Comparison of ENCODE assay signal across 9 cellular contexts in genomic region chr16:68286153-68287074, GRCh38. TPM values are rescaled to one million over a fixed set of nuclear protein-coding genes. Genes with fewer than 3 reads are reported as not detected.
DNase-seq lines count a peak whose midpoint lies in the region; ATAC-seq and TF ChIP-seq lines count a peak whose summit lies in the region.
"Had no signal": no experiment of that assay in that cellular context is flagged by ENCODE, and none has a peak within 500 bp of the region (broad histone marks: within the 10 kb centered on the region; RNA-seq: fewer than 3 reads in every experiment).

No MANE protein-coding gene starts in this region.

- DNase-seq in activated naive CD4-positive, alpha-beta T cell treated with anti-CD3 and anti-CD28 coated beads for 36 hours, result peak; percentile 56
- no peak for DNase-seq in activated naive CD4-positive, alpha-beta T cell (lab: John Stamatoyannopoulos, UW)
- no peak for DNase-seq in PC-3
- no peak for DNase-seq in endodermal cell
- DNase-seq in NCI-H1436 (lab: John Stamatoyannopoulos, UW), result no peak
- DNase-seq in Ammon's horn (ENCODE audit: low spot score), result no peak
- DNase-seq: NCI-H82 had no signal

- H3K9me3 ChIP-seq in PC-3 (ENCODE audit: low read length) (no peaks in the 10 kb centered on the region), endodermal cell (ENCODE audit: control insufficient read depth, low read length) (no peaks in the 10 kb centered on the region), subcutaneous abdominal adipose tissue (ENCODE audit: control insufficient read depth in 5 of 5, low read length in 5 of 5) (no peaks in the 10 kb centered on the region)

- H2AFZ ChIP-seq in PC-3 (ENCODE audit: low read length), result no peak overlapping the region

- WGBS in endodermal cell (ENCODE audit: insufficient coverage in 1 of 2, insufficient read length in 1 of 2), 2 experiments, result 92 to 94% methylated on average over 9 to 11 of the region's 12 CpGs

- peaks cover 14% of the 10 kb centered on the region; the same call in 1 of the 2 replicates for H3K79me2 ChIP-seq in PC-3 (ENCODE audit: low read length)

- H3K4me1 ChIP-seq in PC-3 (ENCODE audit: insufficient read depth, low read length), result peaks cover 20% of the 10 kb centered on the region
- H3K4me1 ChIP-seq in endodermal cell (ENCODE audit: control insufficient read depth, insufficient read depth, low read length), result no peaks in the 10 kb centered on the region
- peaks cover 40 to 100% (median 98%) of the 10 kb centered on the region in 5 donors for H3K4me1 ChIP-seq in subcutaneous abdominal adipose tissue (ENCODE audit: control insufficient read depth in 5 of 5, insufficient read depth in 5 of 5, low read length in 5 of 5)

- H3K27me3 ChIP-seq in PC-3 (ENCODE audit: low read length) (no peaks in the 10 kb centered on the region), endodermal cell (ENCODE audit: control insufficient read depth, insufficient read depth, low read length, poor library complexity, severe bottlenecking) (no peaks in the 10 kb centered on the region), subcutaneous abdominal adipose tissue (ENCODE audit: control insufficient read depth in 5 of 5, insufficient read depth in 4 of 5, low read length in 5 of 5) (no peaks in the 10 kb centered on the region)

- no peak overlapping the region for H3K4me2 ChIP-seq in PC-3 (ENCODE audit: low read length)

- TF ChIP-seq CTCF in PC-3 (conservative IDR thresholded peaks at IDR 0.05; ENCODE audit: low read depth, low read length), result no peak
- TF ChIP-seq CTCF in endodermal cell (conservative IDR thresholded peaks at IDR 0.05), result no peak

- ATAC-seq in PC-3 (peak; percentile 44), HG03521 (IDR thresholded peaks at IDR 0.05; ENCODE audit: unreplicated experiment) (no peak)

- no peaks in the 10 kb centered on the region for H3K27me3 Mint-ChIP-seq in activated naive CD4-positive, alpha-beta T cell treated with anti-CD3 and anti-CD28 coated beads for 36 hours (ENCODE audit: low read depth)
- H3K27me3 Mint-ChIP-seq in endodermal cell (ENCODE audit: insufficient read depth), result no peaks in the 10 kb centered on the region

- peaks cover 99% of the 10 kb centered on the region for H3K4me1 Mint-ChIP-seq in activated naive CD4-positive, alpha-beta T cell treated with anti-CD3 and anti-CD28 coated beads for 36 hours (ENCODE audit: low read depth)
- peaks cover 32% of the 10 kb centered on the region for H3K4me1 Mint-ChIP-seq in endodermal cell

- BruUV-seq in PC-3 (replicated peaks; lab: Mats Ljungman, UMichigan), result no TSS peak

- H3K4me3 ChIP-seq in PC-3 (ENCODE audit: low read length) (no peak overlapping the region), endodermal cell (ENCODE audit: low read length) (no peak overlapping the region), subcutaneous abdominal adipose tissue (ENCODE audit: low read depth in 1 of 5, low read length in 5 of 5) (peak overlapping the region in 3 of 5 donors; percentile 5 to 41 (median 6))

- intact Hi-C loops in activated naive CD4-positive, alpha-beta T cell treated with anti-CD3 and anti-CD28 coated beads for 36 hours (cut with micrococcal nuclease), result loop anchor here (5.0 kb wide), 1 partner anchor 199 kb away; the partner anchor contains the start of gene NFATC3
- intact Hi-C loops in PC-3 (cut with micrococcal nuclease), result no loop called here

- H3K27ac Mint-ChIP-seq in activated naive CD4-positive, alpha-beta T cell treated with anti-CD3 and anti-CD28 coated beads for 36 hours, result peak overlapping the region; percentile 92
- H3K27ac Mint-ChIP-seq in endodermal cell, result peak overlapping the region; percentile 42

- peak overlapping the region; percentile 67 for H3K4me3 Mint-ChIP-seq in activated naive CD4-positive, alpha-beta T cell treated with anti-CD3 and anti-CD28 coated beads for 36 hours
- H3K4me3 Mint-ChIP-seq in endodermal cell, result no peak overlapping the region

- H3K36me3 ChIP-seq in PC-3 (ENCODE audit: low read depth, low read length), result peaks cover 10% of the 10 kb centered on the region; the same call in 1 of the 2 replicates
- H3K36me3 ChIP-seq in endodermal cell (ENCODE audit: control insufficient read depth, insufficient read depth, low read length), result peaks cover 91% of the 10 kb centered on the region
- H3K36me3 ChIP-seq in subcutaneous abdominal adipose tissue (ENCODE audit: control insufficient read depth in 5 of 5, insufficient read depth in 5 of 5, low read length in 5 of 5), result peaks cover 0 to 33% (median 14%) of the 10 kb centered on the region in 5 donors

- no peaks in the 10 kb centered on the region for H3K9me3 Mint-ChIP-seq in activated naive CD4-positive, alpha-beta T cell treated with anti-CD3 and anti-CD28 coated beads for 36 hours
- H3K9me3 Mint-ChIP-seq in endodermal cell, result no peaks in the 10 kb centered on the region

- H3K36me3 Mint-ChIP-seq in activated naive CD4-positive, alpha-beta T cell treated with anti-CD3 and anti-CD28 coated beads for 36 hours (ENCODE audit: low read depth), result peaks cover 59% of the 10 kb centered on the region
- peaks cover 40% of the 10 kb centered on the region for H3K36me3 Mint-ChIP-seq in endodermal cell (ENCODE audit: low read depth)

- no peak overlapping the region for H3K9ac ChIP-seq in PC-3 (ENCODE audit: low read length)
- no peak overlapping the region for H3K9ac ChIP-seq in endodermal cell (ENCODE audit: extremely low read depth, low read length, poor library complexity, severe bottlenecking)
- peak overlapping the region in 3 of 5 donors; percentile 3 to 64 (median 16) for H3K9ac ChIP-seq in subcutaneous abdominal adipose tissue (ENCODE audit: low read length in 5 of 5)

- H4K20me1 ChIP-seq in PC-3 (ENCODE audit: low read length), result no peaks in the 10 kb centered on the region

- H3K9me2 ChIP-seq in PC-3 (replicated peaks; ENCODE audit: low read length), result no peaks in the 10 kb centered on the region

- POLR2A ChIA-PET in PC-3 (lab: Charles Lee; ENCODE audit: unreplicated experiment), result no interaction called here

- H3K27ac ChIP-seq in PC-3 (ENCODE audit: low read length) (no peak overlapping the region), endodermal cell (ENCODE audit: low read depth, low read length) (no peak overlapping the region), subcutaneous abdominal adipose tissue (ENCODE audit: low read depth, low read length) (peak overlapping the region; percentile 94)

- CTCF ChIA-PET in activated naive CD4-positive, alpha-beta T cell treated with anti-CD3 and anti-CD28 coated beads for 36 hours (lab: Charles Lee), result interaction anchor here (0.6 to 10.6 kb wide), 6 partner anchors 12 to 279 kb away, joined by 4 to 181 read pairs (median 7); partner anchors contain the start of gene SLC7A6
- CTCF ChIA-PET in PC-3 (lab: Charles Lee), result no interaction called here

- H3F3A ChIP-seq in PC-3 (ENCODE audit: low read length, unreplicated experiment), result no peaks in the 10 kb centered on the region

RNA-seq across cellular contexts. Expression of gene SLC7A6, which starts 22.1 kb away (rescaled TPM):
- 10 to 100 TPM; 79.4 to 83.4 TPM for total RNA-seq in activated naive CD4-positive, alpha-beta T cell treated with anti-CD3 and anti-CD28 coated beads for 36 hours
- total RNA-seq in PC-3 (2014; rRNA removed) (22.2 and 24.7 TPM in 2 replicates), endodermal cell (10 to 100 TPM; 43.6 to 47.2 TPM)
- polyA plus RNA-seq in endodermal cell (2013, experiment 1 of 2), result 20.2 TPM
- 20.7 TPM for polyA plus RNA-seq in endodermal cell (2013, experiment 2 of 2)

RNA-seq across cellular contexts. Expression of gene SLC7A6OS, which starts 24.3 kb away (rescaled TPM):
- total RNA-seq in activated naive CD4-positive, alpha-beta T cell treated with anti-CD3 and anti-CD28 coated beads for 36 hours, result 10 to 100 TPM; 23.0 to 26.4 TPM
- total RNA-seq in PC-3 (2014; rRNA removed) (12.6 TPM in 2 replicates), endodermal cell (10 to 100 TPM; 22.5 to 26.0 TPM)
- 20.1 TPM for polyA plus RNA-seq in endodermal cell (2013, experiment 1 of 2)
- polyA plus RNA-seq in endodermal cell (2013, experiment 2 of 2), result 19.2 TPM

RNA-seq across cellular contexts. Expression of gene PRMT7, which starts 24.4 kb away (rescaled TPM):
- 10 to 100 TPM; 51.6 to 52.4 TPM for total RNA-seq in activated naive CD4-positive, alpha-beta T cell treated with anti-CD3 and anti-CD28 coated beads for 36 hours
- total RNA-seq in PC-3 (2014; rRNA removed) (46.4 and 48.1 TPM in 2 replicates), endodermal cell (10 to 100 TPM; 63.9 to 68.5 TPM)
- polyA plus RNA-seq in endodermal cell (2013, experiment 1 of 2), result 41.9 TPM
- polyA plus RNA-seq in endodermal cell (2013, experiment 2 of 2), result 41.1 TPM

RNA-seq across cellular contexts. Expression of gene PLA2G15, which starts 41.2 kb away (rescaled TPM):
- total RNA-seq in activated naive CD4-positive, alpha-beta T cell treated with anti-CD3 and anti-CD28 coated beads for 36 hours, result 1 to 10 TPM; 4.2 to 5.4 TPM
- total RNA-seq in PC-3 (2014; rRNA removed) (16.4 and 16.8 TPM in 2 replicates), endodermal cell (1 to 10 TPM; 8.7 to 10.0 TPM)
- 10.8 TPM for polyA plus RNA-seq in endodermal cell (2013, experiment 1 of 2)
- 10.7 TPM for polyA plus RNA-seq in endodermal cell (2013, experiment 2 of 2)

RNA-seq across cellular contexts. Expression of gene ESRP2, which starts 50.5 kb away (rescaled TPM):
- under 1 TPM; 0.21 to 0.35 TPM for total RNA-seq in activated naive CD4-positive, alpha-beta T cell treated with anti-CD3 and anti-CD28 coated beads for 36 hours
- total RNA-seq in PC-3 (2014; rRNA removed) (46.9 and 48.1 TPM in 2 replicates), endodermal cell (10 to 100 TPM; 51.8 to 56.4 TPM)
- 5.3 TPM for polyA plus RNA-seq in endodermal cell (2013, experiment 1 of 2)
- 5.1 TPM for polyA plus RNA-seq in endodermal cell (2013, experiment 2 of 2)

Comparison
In these comparisons a context has a peak if more than half of its experiments do, and no peak if none do; other contexts are left out.
1. H3K4me3 ChIP-seq: peak in subcutaneous abdominal adipose tissue (3 of 5); none in PC-3 (single experiment) and endodermal cell (single experiment).
2. H3K9ac ChIP-seq: peak in subcutaneous abdominal adipose tissue (3 of 5); none in PC-3 (single experiment) and endodermal cell (single experiment).